In genomic region chr6:13907614-13908215, GRCh38 we compare ENCODE assay signal across 1 cellular context.
TF ChIP-seq lines count a peak whose summit lies in the region.

No MANE protein-coding gene starts in this region.

TF ChIP-seq in HEK293, 187 proteins besides CTCF, POLR2A, EP300 and RAD21 (continued from another document):
- TF ChIP-seq, protein P1, sequence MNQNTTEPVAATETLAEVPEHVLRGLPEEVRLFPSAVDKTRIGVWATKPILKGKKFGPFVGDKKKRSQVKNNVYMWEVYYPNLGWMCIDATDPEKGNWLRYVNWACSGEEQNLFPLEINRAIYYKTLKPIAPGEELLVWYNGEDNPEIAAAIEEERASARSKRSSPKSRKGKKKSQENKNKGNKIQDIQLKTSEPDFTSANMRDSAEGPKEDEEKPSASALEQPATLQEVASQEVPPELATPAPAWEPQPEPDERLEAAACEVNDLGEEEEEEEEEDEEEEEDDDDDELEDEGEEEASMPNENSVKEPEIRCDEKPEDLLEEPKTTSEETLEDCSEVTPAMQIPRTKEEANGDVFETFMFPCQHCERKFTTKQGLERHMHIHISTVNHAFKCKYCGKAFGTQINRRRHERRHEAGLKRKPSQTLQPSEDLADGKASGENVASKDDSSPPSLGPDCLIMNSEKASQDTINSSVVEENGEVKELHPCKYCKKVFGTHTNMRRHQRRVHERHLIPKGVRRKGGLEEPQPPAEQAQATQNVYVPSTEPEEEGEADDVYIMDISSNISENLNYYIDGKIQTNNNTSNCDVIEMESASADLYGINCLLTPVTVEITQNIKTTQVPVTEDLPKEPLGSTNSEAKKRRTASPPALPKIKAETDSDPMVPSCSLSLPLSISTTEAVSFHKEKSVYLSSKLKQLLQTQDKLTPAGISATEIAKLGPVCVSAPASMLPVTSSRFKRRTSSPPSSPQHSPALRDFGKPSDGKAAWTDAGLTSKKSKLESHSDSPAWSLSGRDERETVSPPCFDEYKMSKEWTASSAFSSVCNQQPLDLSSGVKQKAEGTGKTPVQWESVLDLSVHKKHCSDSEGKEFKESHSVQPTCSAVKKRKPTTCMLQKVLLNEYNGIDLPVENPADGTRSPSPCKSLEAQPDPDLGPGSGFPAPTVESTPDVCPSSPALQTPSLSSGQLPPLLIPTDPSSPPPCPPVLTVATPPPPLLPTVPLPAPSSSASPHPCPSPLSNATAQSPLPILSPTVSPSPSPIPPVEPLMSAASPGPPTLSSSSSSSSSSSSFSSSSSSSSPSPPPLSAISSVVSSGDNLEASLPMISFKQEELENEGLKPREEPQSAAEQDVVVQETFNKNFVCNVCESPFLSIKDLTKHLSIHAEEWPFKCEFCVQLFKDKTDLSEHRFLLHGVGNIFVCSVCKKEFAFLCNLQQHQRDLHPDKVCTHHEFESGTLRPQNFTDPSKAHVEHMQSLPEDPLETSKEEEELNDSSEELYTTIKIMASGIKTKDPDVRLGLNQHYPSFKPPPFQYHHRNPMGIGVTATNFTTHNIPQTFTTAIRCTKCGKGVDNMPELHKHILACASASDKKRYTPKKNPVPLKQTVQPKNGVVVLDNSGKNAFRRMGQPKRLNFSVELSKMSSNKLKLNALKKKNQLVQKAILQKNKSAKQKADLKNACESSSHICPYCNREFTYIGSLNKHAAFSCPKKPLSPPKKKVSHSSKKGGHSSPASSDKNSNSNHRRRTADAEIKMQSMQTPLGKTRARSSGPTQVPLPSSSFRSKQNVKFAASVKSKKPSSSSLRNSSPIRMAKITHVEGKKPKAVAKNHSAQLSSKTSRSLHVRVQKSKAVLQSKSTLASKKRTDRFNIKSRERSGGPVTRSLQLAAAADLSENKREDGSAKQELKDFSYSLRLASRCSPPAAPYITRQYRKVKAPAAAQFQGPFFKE (tag by site-specific recombination; IDR thresholded peaks at IDR 0.05; ENCODE audit: borderline replicate concordance) = no peak
